21 cellular contexts compared by ENCODE assay signal in genomic region chr10:22442063-22442462, GRCh38.
DNase-seq lines count a peak whose midpoint lies in the region; FAIRE-seq and TF ChIP-seq lines count a peak whose summit lies in the region.
"Had no signal": no experiment of that assay in that cellular context is flagged by ENCODE, and none has a peak within 500 bp of the region (broad histone marks: within the 10 kb centered on the region; RNA-seq: fewer than 3 reads in every experiment).

No MANE protein-coding gene starts in this region.

- peaks cover 0 to 15% of the 10 kb centered on the region in 2 experiments; a peak in 2 of 4 replicates for H3K4me1 ChIP-seq in SK-N-SH (ENCODE audit: control insufficient read depth in 1 of 2, insufficient read depth in 2 of 2, low read depth in 1 of 2, low read length in 1 of 2)
- H3K4me1 ChIP-seq in esophagus muscularis mucosa: peaks cover 11 to 16% (median 13%) of the 10 kb centered on the region in 4 donors
- H3K4me1 ChIP-seq in thyroid gland: peaks cover 10 to 12% of the 10 kb centered on the region in 2 donors

- no peaks in the 10 kb centered on the region for H3K9me3 ChIP-seq in SK-N-SH
- H3K9me3 ChIP-seq in esophagus muscularis mucosa: no peaks in the 10 kb centered on the region
- no peaks in the 10 kb centered on the region for H3K9me3 ChIP-seq in thyroid gland
- peaks cover 3% of the 10 kb centered on the region; the same call in 1 of the 2 replicates for H3K9me3 ChIP-seq in MG63

- POLR2A ChIA-PET in SK-N-SH (lab: Yijun Ruan, JAX): interaction anchor here (0.6 kb wide), 1 partner anchor 17 kb away, joined by 3 read pairs; no protein-coding TSS in a partner anchor

- TF ChIP-seq EP300 in SK-N-SH (IDR thresholded peaks at IDR 0.05; ENCODE audit: borderline replicate concordance in 1 of 2, low read depth in 1 of 2, low read length in 1 of 2) (peak; percentile 40 to 98; a peak in 2 of 4 replicates), esophagus muscularis mucosa (IDR thresholded peaks at IDR 0.05) (no peak)

- H3F3A ChIP-seq in SK-N-SH (replicated peaks; ENCODE audit: insufficient read depth): no peaks in the 10 kb centered on the region

- intact Hi-C loops in esophagus muscularis mucosa (cut with DNase I): no loop called here
- intact Hi-C loops in thyroid gland (cut with DNase I): no loop called here

- CTCF ChIA-PET in SK-N-SH (lab: Yijun Ruan, JAX): interaction anchor here (0.7 to 1.5 kb wide), 4 partner anchors 15 to 132 kb away, joined by 3 to 6 read pairs (median 4); no protein-coding TSS in a partner anchor

- H3K9me2 ChIP-seq in SK-N-SH: no peaks in the 10 kb centered on the region

- H3K4me2 ChIP-seq in SK-N-SH: no peak overlapping the region
- H3K4me2 ChIP-seq: GM23338 had no signal

- TF ChIP-seq CTCF in SK-N-SH (IDR thresholded peaks at IDR 0.05) (no peak), esophagus muscularis mucosa (IDR thresholded peaks at IDR 0.05) (no peak), thyroid gland (IDR thresholded peaks at IDR 0.05) (no peak)

- H4K20me1 ChIP-seq in SK-N-SH (ENCODE audit: insufficient read depth): no peaks in the 10 kb centered on the region

- no peak overlapping the region for H2AFZ ChIP-seq in SK-N-SH (ENCODE audit: low read depth)
- H2AFZ ChIP-seq: GM23338 had no signal

- TF ChIP-seq RAD21 in SK-N-SH (IDR thresholded peaks at IDR 0.05; ENCODE audit: low read length): peak; percentile 19

- TF ChIP-seq POLR2A in GM12891 (IDR thresholded peaks at IDR 0.05; ENCODE audit: low read depth, low read length) (no peak), esophagus muscularis mucosa (IDR thresholded peaks at IDR 0.05; ENCODE audit: low read depth) (no peak), thyroid gland (IDR thresholded peaks at IDR 0.05) (no peak)

- H3K36me3 ChIP-seq in SK-N-SH (replicated peaks in 1 of 2; ENCODE audit: control insufficient read depth in 1 of 2, insufficient read depth in 2 of 2, low read length in 1 of 2) (no peaks in the 10 kb centered on the region), esophagus muscularis mucosa (no peaks in the 10 kb centered on the region), thyroid gland (no peaks in the 10 kb centered on the region), MG63 (no peaks in the 10 kb centered on the region)

- H3K9ac ChIP-seq in SK-N-SH: no peak overlapping the region

- H3K4me3 ChIP-seq in SK-N-SH (ENCODE audit: low read depth in 2 of 2, low read length in 1 of 2) (no peak overlapping the region), esophagus muscularis mucosa (no peak overlapping the region), thyroid gland (replicated peaks in 1 of 3) (no peak overlapping the region), MG63 (no peak overlapping the region)
- H3K4me3 ChIP-seq: GM23338 had no signal

- no peak overlapping the region; a peak in 1 of 4 replicates for H3K27ac ChIP-seq in SK-N-SH (ENCODE audit: low read depth in 2 of 2, low read length in 1 of 2)
- H3K27ac ChIP-seq in esophagus muscularis mucosa (replicated peaks in 1 of 4): no peak overlapping the region
- H3K27ac ChIP-seq in thyroid gland: no peak overlapping the region
- H3K27ac ChIP-seq: HL-60 had no signal

- no peaks in the 10 kb centered on the region for H3K79me2 ChIP-seq in SK-N-SH (ENCODE audit: insufficient read depth)

- H3K27me3 ChIP-seq in SK-N-SH (ENCODE audit: insufficient read depth) (no peaks in the 10 kb centered on the region), esophagus muscularis mucosa (no peaks in the 10 kb centered on the region), thyroid gland (no peaks in the 10 kb centered on the region), MG63 (no peaks in the 10 kb centered on the region)

- DNase-seq in GM12891 (ENCODE audit: insufficient read length, low spot score) (no peak), SK-N-SH (peak; percentile 73), esophagus muscularis mucosa (ENCODE audit: extremely low spot score) (peak; percentile 5), thyroid gland (no peak), MG63 (no peak), middle frontal gyrus (ENCODE audit: extremely low spot score, low spot score) (no peak), NCI-H2107 treated with DMSO at 0.1 percent for 48 hours (lab: John Stamatoyannopoulos, UW; ENCODE audit: unreplicated experiment) (no peak)
- DNase-seq: C1 segment of cervical spinal cord; CD4-positive, CD25-positive, alpha-beta regulatory T cell; CD8-positive, alpha-beta memory T cell; COR-L47; DMS 273 treated with DMSO at 0.1 percent for 48 hours; DMS53; DND-41; EL; HCEC 1CT; HFFc6 had no signal

- peak; percentile 13 for FAIRE-seq in GM12891 (lab: Jason Lieb, UNC)
- FAIRE-seq: GM18507, H54 had no signal

TF ChIP-seq in GM12891, 5 proteins besides CTCF, POLR2A, EP300 and RAD21:
- no peak for TF ChIP-seq POLR2AphosphoS5 (IDR thresholded peaks at IDR 0.05; ENCODE audit: low read depth, low read length)
- TF ChIP-seq TAF1 (IDR thresholded peaks at IDR 0.05; ENCODE audit: low read depth, low read length): no peak
- TF ChIP-seq SPI1 (IDR thresholded peaks at IDR 0.05; ENCODE audit: low read depth, low read length): no peak
- no peak for TF ChIP-seq PAX5 (IDR thresholded peaks at IDR 0.05; ENCODE audit: insufficient read depth, low read length, severe bottlenecking)
- no peak for TF ChIP-seq POU2F2 (IDR thresholded peaks at IDR 0.05; ENCODE audit: low read depth, low read length)

TF ChIP-seq in SK-N-SH, 30 proteins besides CTCF, POLR2A, EP300 and RAD21 (continues in another document):
- TF ChIP-seq MEF2A (IDR thresholded peaks at IDR 0.05; ENCODE audit: borderline replicate concordance, low read depth) (no peak), RXRA (IDR thresholded peaks at IDR 0.05; ENCODE audit: borderline replicate concordance, low read depth) (no peak), RFX5 (IDR thresholded peaks at IDR 0.05; ENCODE audit: low read length) (no peak), ELF1 (IDR thresholded peaks at IDR 0.05) (no peak), NRF1 (IDR thresholded peaks at IDR 0.05; ENCODE audit: low read depth, low read length) (no peak), TEAD4 (IDR thresholded peaks at IDR 0.05; ENCODE audit: borderline replicate concordance, insufficient read depth) (peak; percentile 50; the same call in 1 of the 2 replicates), JUND (IDR thresholded peaks at IDR 0.05) (peak; percentile 36), POLR2AphosphoS5 (IDR thresholded peaks at IDR 0.05; ENCODE audit: low read depth, low read length) (peak; percentile 45; the same call in 1 of the 2 replicates), FOXJ3 (CRISPR knock-in tag; IDR thresholded peaks at IDR 0.05) (peak; percentile 48; the same call in 1 of the 2 replicates), EZH2phosphoT487 (IDR thresholded peaks at IDR 0.05; ENCODE audit: borderline replicate concordance, low read depth) (no peak), SMC3 (IDR thresholded peaks at IDR 0.05; ENCODE audit: low read depth, low read length) (no peak), TCF12 (IDR thresholded peaks at IDR 0.05) (peak; percentile 83)
- TF ChIP-seq, protein P1, sequence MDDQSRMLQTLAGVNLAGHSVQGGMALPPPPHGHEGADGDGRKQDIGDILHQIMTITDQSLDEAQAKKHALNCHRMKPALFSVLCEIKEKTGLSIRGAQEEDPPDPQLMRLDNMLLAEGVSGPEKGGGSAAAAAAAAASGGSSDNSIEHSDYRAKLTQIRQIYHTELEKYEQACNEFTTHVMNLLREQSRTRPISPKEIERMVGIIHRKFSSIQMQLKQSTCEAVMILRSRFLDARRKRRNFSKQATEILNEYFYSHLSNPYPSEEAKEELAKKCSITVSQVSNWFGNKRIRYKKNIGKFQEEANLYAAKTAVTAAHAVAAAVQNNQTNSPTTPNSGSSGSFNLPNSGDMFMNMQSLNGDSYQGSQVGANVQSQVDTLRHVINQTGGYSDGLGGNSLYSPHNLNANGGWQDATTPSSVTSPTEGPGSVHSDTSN (IDR thresholded peaks at IDR 0.05): peak; percentile 65
- TF ChIP-seq, protein P2, sequence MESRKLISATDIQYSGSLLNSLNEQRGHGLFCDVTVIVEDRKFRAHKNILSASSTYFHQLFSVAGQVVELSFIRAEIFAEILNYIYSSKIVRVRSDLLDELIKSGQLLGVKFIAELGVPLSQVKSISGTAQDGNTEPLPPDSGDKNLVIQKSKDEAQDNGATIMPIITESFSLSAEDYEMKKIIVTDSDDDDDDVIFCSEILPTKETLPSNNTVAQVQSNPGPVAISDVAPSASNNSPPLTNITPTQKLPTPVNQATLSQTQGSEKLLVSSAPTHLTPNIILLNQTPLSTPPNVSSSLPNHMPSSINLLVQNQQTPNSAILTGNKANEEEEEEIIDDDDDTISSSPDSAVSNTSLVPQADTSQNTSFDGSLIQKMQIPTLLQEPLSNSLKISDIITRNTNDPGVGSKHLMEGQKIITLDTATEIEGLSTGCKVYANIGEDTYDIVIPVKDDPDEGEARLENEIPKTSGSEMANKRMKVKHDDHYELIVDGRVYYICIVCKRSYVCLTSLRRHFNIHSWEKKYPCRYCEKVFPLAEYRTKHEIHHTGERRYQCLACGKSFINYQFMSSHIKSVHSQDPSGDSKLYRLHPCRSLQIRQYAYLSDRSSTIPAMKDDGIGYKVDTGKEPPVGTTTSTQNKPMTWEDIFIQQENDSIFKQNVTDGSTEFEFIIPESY (IDR thresholded peaks at IDR 0.05; ENCODE audit: borderline replicate concordance, low read depth): no peak
- TF ChIP-seq, protein P3, sequence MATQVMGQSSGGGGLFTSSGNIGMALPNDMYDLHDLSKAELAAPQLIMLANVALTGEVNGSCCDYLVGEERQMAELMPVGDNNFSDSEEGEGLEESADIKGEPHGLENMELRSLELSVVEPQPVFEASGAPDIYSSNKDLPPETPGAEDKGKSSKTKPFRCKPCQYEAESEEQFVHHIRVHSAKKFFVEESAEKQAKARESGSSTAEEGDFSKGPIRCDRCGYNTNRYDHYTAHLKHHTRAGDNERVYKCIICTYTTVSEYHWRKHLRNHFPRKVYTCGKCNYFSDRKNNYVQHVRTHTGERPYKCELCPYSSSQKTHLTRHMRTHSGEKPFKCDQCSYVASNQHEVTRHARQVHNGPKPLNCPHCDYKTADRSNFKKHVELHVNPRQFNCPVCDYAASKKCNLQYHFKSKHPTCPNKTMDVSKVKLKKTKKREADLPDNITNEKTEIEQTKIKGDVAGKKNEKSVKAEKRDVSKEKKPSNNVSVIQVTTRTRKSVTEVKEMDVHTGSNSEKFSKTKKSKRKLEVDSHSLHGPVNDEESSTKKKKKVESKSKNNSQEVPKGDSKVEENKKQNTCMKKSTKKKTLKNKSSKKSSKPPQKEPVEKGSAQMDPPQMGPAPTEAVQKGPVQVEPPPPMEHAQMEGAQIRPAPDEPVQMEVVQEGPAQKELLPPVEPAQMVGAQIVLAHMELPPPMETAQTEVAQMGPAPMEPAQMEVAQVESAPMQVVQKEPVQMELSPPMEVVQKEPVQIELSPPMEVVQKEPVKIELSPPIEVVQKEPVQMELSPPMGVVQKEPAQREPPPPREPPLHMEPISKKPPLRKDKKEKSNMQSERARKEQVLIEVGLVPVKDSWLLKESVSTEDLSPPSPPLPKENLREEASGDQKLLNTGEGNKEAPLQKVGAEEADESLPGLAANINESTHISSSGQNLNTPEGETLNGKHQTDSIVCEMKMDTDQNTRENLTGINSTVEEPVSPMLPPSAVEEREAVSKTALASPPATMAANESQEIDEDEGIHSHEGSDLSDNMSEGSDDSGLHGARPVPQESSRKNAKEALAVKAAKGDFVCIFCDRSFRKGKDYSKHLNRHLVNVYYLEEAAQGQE (IDR thresholded peaks at IDR 0.05; ENCODE audit: low read depth, low read length): no peak

Comparison
In these comparisons a context has a peak if more than half of its experiments do, and no peak if none do; other contexts are left out.
1. DNase-seq: peak in SK-N-SH (single experiment) and esophagus muscularis mucosa (single experiment); none in GM12891 (single experiment), thyroid gland (0 of 2), MG63 (single experiment), middle frontal gyrus (single experiment) and NCI-H2107 treated with DMSO at 0.1 percent for 48 hours (single experiment).